22 cellular contexts compared by ENCODE assay signal in genomic region chr5:165894916-165895315, GRCh38.
DNase-seq lines count a peak whose midpoint lies in the region; FAIRE-seq and TF ChIP-seq lines count a peak whose summit lies in the region.
"Had no signal": no experiment of that assay in that cellular context is flagged by ENCODE, and none has a peak within 500 bp of the region (broad histone marks: within the 10 kb centered on the region; RNA-seq: fewer than 3 reads in every experiment).

No MANE protein-coding gene starts in this region.

- H3K79me2 ChIP-seq in osteoblast (ENCODE audit: insufficient read depth, low read length): no peaks in the 10 kb centered on the region

- no peaks in the 10 kb centered on the region for H4K20me1 ChIP-seq in osteoblast (ENCODE audit: insufficient read depth, low read length)
- H4K20me1 ChIP-seq: BLaER1 had no signal

- DNase-seq in D721Med (ENCODE audit: insufficient read length, low spot score) (no peak), WERI-Rb-1 (peak; percentile 49), iPS-NIHi7 (ENCODE audit: extremely low spot score) (peak; percentile 11), small intestine (peak; percentile 84), spleen (no peak), osteoblast (ENCODE audit: insufficient read length, low spot score, missing footprints) (no peak)
- DNase-seq in NK-92 treated with Interleukin-12 subunit alpha and Interleukin-12 subunit beta, amount 100 ng/mL, for 24 hours (lab: John Stamatoyannopoulos, UW): no peak
- DNase-seq: Caco-2; CD4-positive, CD25-positive, alpha-beta regulatory T cell; CD8-positive, alpha-beta T cell; DMS 273 treated with DMSO at 0.1 percent for 48 hours; DMS79; EL; GDM1; H9 had no signal

- TF ChIP-seq POLR2A in spleen (IDR thresholded peaks at IDR 0.05): no peak

- H3K36me3 ChIP-seq in WERI-Rb-1 (no peaks in the 10 kb centered on the region), small intestine (ENCODE audit: control insufficient read depth in 2 of 2, insufficient read depth in 2 of 2, low read length in 2 of 2) (no peaks in the 10 kb centered on the region), spleen (no peaks in the 10 kb centered on the region), osteoblast (ENCODE audit: insufficient read depth, low read length) (no peaks in the 10 kb centered on the region)
- H3K36me3 ChIP-seq: BLaER1 had no signal

- WGBS in small intestine, 3 donors: 24 to 62% (median 39%) methylated on average over 3 of the region's 3 CpGs
- WGBS in spleen, 5 donors: 70 to 85% (median 84%) methylated on average over 3 of the region's 3 CpGs

- FAIRE-seq in D721Med (lab: Jason Lieb, UNC) (peak; percentile 21), small intestine (lab: Jason Lieb, UNC) (no peak)
- FAIRE-seq: A204.1, GM12878, GM19239 had no signal

- intact Hi-C loops in spleen (cut with DNase I; ENCODE audit: low total_unique reads): no loop called here

- H3K4me1 ChIP-seq in small intestine (ENCODE audit: control insufficient read depth in 2 of 2, insufficient read depth in 1 of 2, low read depth in 1 of 2, low read length in 1 of 2): no peaks in the 10 kb centered on the region
- no peaks in the 10 kb centered on the region for H3K4me1 ChIP-seq in spleen
- H3K4me1 ChIP-seq in osteoblast (ENCODE audit: insufficient read depth, low read length): no peaks in the 10 kb centered on the region
- H3K4me1 ChIP-seq: BLaER1, Caco-2 had no signal

- TF ChIP-seq CTCF in D721Med (IDR thresholded peaks at IDR 0.05; ENCODE audit: insufficient read depth, missing control alignments): no peak
- TF ChIP-seq CTCF in WERI-Rb-1 (IDR thresholded peaks at IDR 0.05; ENCODE audit: low read depth, low read length): no peak
- no peak for TF ChIP-seq CTCF in spleen (IDR thresholded peaks at IDR 0.05 in 8 of 11, conservative IDR thresholded peaks at IDR 0.05 in 3 of 11)
- TF ChIP-seq CTCF in osteoblast (IDR thresholded peaks at IDR 0.05; ENCODE audit: extremely low read depth, low read depth, low read length): no peak

- H2AFZ ChIP-seq in osteoblast (ENCODE audit: low read length): no peak overlapping the region
- H2AFZ ChIP-seq: GM23338 had no signal

- H3K4me3 ChIP-seq in WERI-Rb-1 (ENCODE audit: low read depth, low read length) (no peak overlapping the region), small intestine (ENCODE audit: low read depth in 1 of 2, low read length in 2 of 2) (no peak overlapping the region), spleen (no peak overlapping the region), osteoblast (ENCODE audit: insufficient read depth, low read length) (no peak overlapping the region)
- H3K4me3 ChIP-seq: BLaER1, GM12878, GM23338 had no signal

- H3K4me2 ChIP-seq in osteoblast (ENCODE audit: insufficient read depth, low read length): no peak overlapping the region
- H3K4me2 ChIP-seq: BLaER1, GM23338 had no signal

- H3K27me3 ChIP-seq in WERI-Rb-1 (ENCODE audit: insufficient read depth, low read depth, severe bottlenecking): no peaks in the 10 kb centered on the region
- H3K27me3 ChIP-seq in small intestine (ENCODE audit: control insufficient read depth in 2 of 2, insufficient read depth in 2 of 2, low read length in 2 of 2): no peaks in the 10 kb centered on the region
- no peaks in the 10 kb centered on the region for H3K27me3 ChIP-seq in spleen (replicated peaks in 1 of 7)
- no peaks in the 10 kb centered on the region for H3K27me3 ChIP-seq in osteoblast (ENCODE audit: insufficient read depth, low read length)
- H3K27me3 ChIP-seq: BLaER1 had no signal

- H3K27ac ChIP-seq in WERI-Rb-1 (no peak overlapping the region), small intestine (ENCODE audit: low read depth in 1 of 2, low read length in 1 of 2) (no peak overlapping the region), spleen (no peak overlapping the region), osteoblast (ENCODE audit: low read depth, low read length) (no peak overlapping the region)
- H3K27ac ChIP-seq: 22Rv1, BLaER1, C4-2B had no signal

- H3K9me3 ChIP-seq in WERI-Rb-1 (ENCODE audit: severe bottlenecking) (no peaks in the 10 kb centered on the region), small intestine (ENCODE audit: control insufficient read depth, low read depth) (no peaks in the 10 kb centered on the region), spleen (peaks cover 0 to 22% (median 18%) of the 10 kb centered on the region in 8 donors), osteoblast (ENCODE audit: low read depth, low read length) (peaks cover 2% of the 10 kb centered on the region)
- H3K9me3 ChIP-seq: BLaER1, Caco-2 had no signal

Comparison
In these comparisons a context has a peak if more than half of its experiments do, and no peak if none do; other contexts are left out.
1. DNase-seq: peak in WERI-Rb-1 (single experiment), iPS-NIHi7 (single experiment) and small intestine (single experiment); none in D721Med (single experiment), spleen (single experiment), osteoblast (single experiment) and NK-92 treated with Interleukin-12 subunit alpha and Interleukin-12 subunit beta, amount 100 ng/mL, for 24 hours (single experiment).